ENCODE assay signal across 24 cellular contexts in the genomic region with DNA sequence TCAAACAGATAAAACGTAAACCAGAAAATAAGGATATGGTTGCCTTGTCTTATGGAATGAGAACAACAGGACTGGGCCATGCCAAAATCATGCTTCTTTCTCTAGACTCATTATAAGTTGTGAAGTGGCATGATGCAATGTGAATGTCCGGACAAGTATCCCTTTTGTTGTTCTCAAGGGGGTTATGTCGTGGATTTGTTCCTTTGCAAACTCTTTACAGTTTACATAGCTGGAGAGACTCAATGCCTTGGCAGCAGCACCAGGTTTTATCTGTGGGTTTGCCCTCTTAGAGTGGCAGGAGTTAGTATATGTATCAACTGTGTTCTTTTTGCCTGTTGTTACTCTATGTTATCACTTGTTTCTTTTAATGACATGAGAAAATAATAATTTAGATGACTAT. TPM values are rescaled to one million over a fixed set of nuclear protein-coding genes. Genes with fewer than 3 reads are reported as not detected.
DNase-seq lines count a peak whose midpoint lies in the region; ATAC-seq and TF ChIP-seq lines count a peak whose summit lies in the region.
"Had no signal": no experiment of that assay in that cellular context is flagged by ENCODE, and none has a peak within 500 bp of the region (broad histone marks: within the 10 kb centered on the region; RNA-seq: fewer than 3 reads in every experiment).

No MANE protein-coding gene starts in this region.

- TF ChIP-seq POLR2A in upper lobe of left lung (IDR thresholded peaks at IDR 0.05) = no peak

- H3K36me3 ChIP-seq in lung (ENCODE audit: control insufficient read depth in 2 of 2, insufficient read depth in 2 of 2, low read length in 2 of 2) (no peaks in the 10 kb centered on the region), upper lobe of left lung (no peaks in the 10 kb centered on the region)
- H3K36me3 ChIP-seq: neutrophil, sigmoid colon, transverse colon had no signal

- no peak for TF ChIP-seq EP300 in upper lobe of left lung (IDR thresholded peaks at IDR 0.05)

- peak; percentile 29 for ATAC-seq in Right ventricle myocardium superior (ENCODE audit: poor library complexity)
- no peak for ATAC-seq in lung (ENCODE audit: insufficient read depth, low FRiP score)
- ATAC-seq in upper lobe of left lung (ENCODE audit: low FRiP score in 2 of 2) = peak; percentile 21 to 78
- ATAC-seq in GM19467 (IDR thresholded peaks at IDR 0.05; ENCODE audit: unreplicated experiment) = no peak
- ATAC-seq: left colon, SK-N-SH treated with all-trans-retinoic acid at 6 μM for 48 hours had no signal

- TF ChIP-seq CTCF in lung (IDR thresholded peaks at IDR 0.05; ENCODE audit: control extremely low read depth, extremely low read depth) = no peak
- no peak for TF ChIP-seq CTCF in upper lobe of left lung (IDR thresholded peaks at IDR 0.05)

- H3K27me3 ChIP-seq in lung (ENCODE audit: control insufficient read depth, insufficient read depth) (no peaks in the 10 kb centered on the region), upper lobe of left lung (no peaks in the 10 kb centered on the region)
- H3K27me3 ChIP-seq: neutrophil, sigmoid colon, transverse colon had no signal

- H3K4me3 ChIP-seq in lung (no peak overlapping the region), upper lobe of left lung (no peak overlapping the region)
- H3K4me3 ChIP-seq: sigmoid colon, transverse colon had no signal

- H3K27ac ChIP-seq in lung (ENCODE audit: low read depth in 1 of 2, low read length in 1 of 2) (no peak overlapping the region), upper lobe of left lung (no peak overlapping the region)
- H3K27ac ChIP-seq: neutrophil, sigmoid colon, transverse colon had no signal

- intact Hi-C loops in Right ventricle myocardium superior (cut with DNase I) = no loop called here
- intact Hi-C loops in cardiac septum (cut with DNase I) = no loop called here

- H3K4me1 ChIP-seq in lung (ENCODE audit: control insufficient read depth in 2 of 2, insufficient read depth in 2 of 2, low read length in 2 of 2) (no peaks in the 10 kb centered on the region), upper lobe of left lung (peaks cover 0 to 6% (median 3%) of the 10 kb centered on the region in 4 donors)
- H3K4me1 ChIP-seq: sigmoid colon had no signal

- DNase-seq in Right ventricle myocardium superior (no peak), cardiac septum (ENCODE audit: low spot score) (no peak), astrocyte of the hippocampus (ENCODE audit: low read depth, low spot score) (peak; percentile 26), lung (ENCODE audit: low spot score) (peak; percentile 48), upper lobe of left lung (peak in 1 of 2 donors; percentile 66), amygdala (lab: John Stamatoyannopoulos, UW) (no peak), DMS153 (lab: John Stamatoyannopoulos, UW) (no peak)
- DNase-seq: activated CD4-positive, alpha-beta T cell treated with anti-CD3 and anti-CD28 coated beads, Interleukin-2, amount 50 U/mL, for 48 hours; activated naive CD4-positive, alpha-beta T cell; activated T-cell treated with anti-CD3 and anti-CD28 coated beads, Interleukin-2, amount 50 U/mL, for 48 hours; HCEC 1CT; hippocampal formation; immature natural killer cell; left colon; NCI-H1417 treated with DMSO at 0.1 percent for 48 hours; NCI-H2081 treated with DMSO at 0.1 percent for 48 hours; NCI-H446 treated with DMSO at 0.1 percent for 48 hours; NCI-H82; sigmoid colon; stimulated activated CD4-positive, alpha-beta T cell treated with anti-CD3 and anti-CD28 coated beads, Interleukin-4, amount 100 ng/mL, for 24 hours; transverse colon had no signal

- H3K9me3 ChIP-seq in lung (ENCODE audit: control insufficient read depth in 2 of 2, insufficient read depth in 1 of 2, low read length in 1 of 2) (peaks cover 0 to 3% of the 10 kb centered on the region in 2 donors), upper lobe of left lung (no peaks in the 10 kb centered on the region)
- H3K9me3 ChIP-seq: neutrophil, sigmoid colon, transverse colon had no signal

- 42 to 58% methylated on average over 3 of the region's 3 CpGs for WGBS in lung, 2 donors
- WGBS in upper lobe of left lung, 2 donors = 42 to 45% methylated on average over 3 of the region's 3 CpGs

RNA-seq across cellular contexts. Expression of gene SPRY1, which starts 41.4 kb away (rescaled TPM):
- total RNA-seq in Right ventricle myocardium superior (37.3 TPM), cardiac septum (50.9 TPM), lung (100 to 1,000 TPM; 107 to 139 TPM), upper lobe of left lung (100 to 1,000 TPM in 2 of 6 donors, 10 to 100 TPM in 4; 56.7 to 149 (median 97.4) TPM)
- polyA plus RNA-seq in lung = 10 to 100 TPM; 35.3 to 39.8 TPM

Comparison
In these comparisons a context has a peak if more than half of its experiments do, and no peak if none do; other contexts are left out.
1. ATAC-seq: peak in Right ventricle myocardium superior (single experiment) and upper lobe of left lung (2 of 2); none in lung (single experiment) and GM19467 (single experiment).
2. DNase-seq: peak in astrocyte of the hippocampus (single experiment) and lung (single experiment); none in Right ventricle myocardium superior (single experiment), cardiac septum (single experiment), amygdala (0 of 56) and DMS153 (single experiment).